ENCODE assay signal across 12 cellular contexts in the genomic region with DNA sequence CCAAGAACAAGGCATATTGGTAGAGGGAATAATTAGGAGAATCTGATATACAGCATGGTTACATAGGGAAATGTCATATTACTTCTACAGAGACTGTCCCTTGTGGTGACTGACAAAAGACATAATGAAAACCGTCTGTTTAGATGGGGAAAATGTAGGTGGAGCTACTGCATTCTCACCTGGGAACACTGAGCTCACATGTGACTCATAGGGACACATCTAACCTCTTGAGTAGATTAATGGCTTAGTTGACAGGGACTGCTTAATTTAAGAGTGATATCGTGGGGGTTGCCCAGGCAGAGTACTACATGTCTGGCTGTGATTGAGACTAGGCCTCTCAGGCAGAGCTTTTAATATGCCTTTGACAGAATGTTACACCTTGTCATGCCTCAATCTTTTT.
"Had no signal": no experiment of that assay in that cellular context is flagged by ENCODE, and none has a peak within 500 bp of the region (broad histone marks: within the 10 kb centered on the region; RNA-seq: fewer than 3 reads in every experiment).

No MANE protein-coding gene starts in this region.

- H3K4me3 ChIP-seq: dorsolateral prefrontal cortex, heart right ventricle, left ventricle myocardium inferior, ovary, sigmoid colon, suprapubic skin, upper lobe of left lung had no signal

- ATAC-seq: heart right ventricle; stimulated activated naive CD8-positive, alpha-beta T cell treated with anti-CD3 and anti-CD28 coated beads, Interleukin-15, Interleukin-2, amounts not matched to agents 100 U/mL and 50 U/mL, for 24 hours had no signal

- H3K27ac ChIP-seq: dorsolateral prefrontal cortex, heart right ventricle, left ventricle myocardium inferior, ovary, sigmoid colon, suprapubic skin, upper lobe of left lung had no signal

- H3K9me3 ChIP-seq: ovary, suprapubic skin, upper lobe of left lung had no signal

- H3K36me3 ChIP-seq: heart right ventricle, left ventricle myocardium inferior, ovary, sigmoid colon, suprapubic skin, upper lobe of left lung had no signal

- H3K27me3 ChIP-seq: dorsolateral prefrontal cortex, heart right ventricle, ovary, sigmoid colon, suprapubic skin, upper lobe of left lung had no signal

- H3K4me1 ChIP-seq: heart right ventricle, left ventricle myocardium inferior, sigmoid colon, suprapubic skin, upper lobe of left lung had no signal

- DNase-seq: activated CD4-positive, alpha-beta T cell treated with anti-CD3 and anti-CD28 coated beads, Interleukin-2, amount 50 U/mL, for 1 hour; activated naive CD8-positive, alpha-beta T cell treated with anti-CD3 and anti-CD28 coated beads for 36 hours; dorsolateral prefrontal cortex; foreskin melanocyte; heart right ventricle; islet precursor cell; left ventricle myocardium inferior; ovary; sigmoid colon; stimulated activated naive CD8-positive, alpha-beta T cell treated with anti-CD3 and anti-CD28 coated beads, Interleukin-15, Interleukin-2, amounts not matched to agents 100 U/mL and 50 U/mL, for 24 hours; upper lobe of left lung had no signal
